ENCODE assay signal across 9 cellular contexts in genomic region chr19:51594774-51595109, GRCh38. TPM values are rescaled to one million over a fixed set of nuclear protein-coding genes. Genes with fewer than 3 reads are reported as not detected.
DNase-seq lines count a peak whose midpoint lies in the region; ATAC-seq and TF ChIP-seq lines count a peak whose summit lies in the region.
"Had no signal": no experiment of that assay in that cellular context is flagged by ENCODE, and none has a peak within 500 bp of the region (broad histone marks: within the 10 kb centered on the region; RNA-seq: fewer than 3 reads in every experiment).

No MANE protein-coding gene starts in this region.

- 3% methylated on average over 6 of the region's 6 CpGs for WGBS in SK-N-SH (ENCODE audit: low lambda C conversion rate)
- WGBS in sigmoid colon, 2 donors: 10 to 20% methylated on average over 6 of the region's 6 CpGs

- intact Hi-C loops in sigmoid colon (cut with DNase I): loop anchor here (1.0 to 2.0 kb wide), 2 partner anchors 23 to 486 kb away; partner anchors contain the start of genes CTU1 and ZNF175

- ATAC-seq in GM21825 (IDR thresholded peaks at IDR 0.05; ENCODE audit: unreplicated experiment) (peak; percentile 6), foreskin keratinocyte (peak; percentile 46), HG03108 (IDR thresholded peaks at IDR 0.05; ENCODE audit: unreplicated experiment) (no peak), HG02610 (IDR thresholded peaks at IDR 0.05; ENCODE audit: unreplicated experiment) (no peak)

- peak overlapping the region; percentile 93 for H3K4me2 ChIP-seq in SK-N-SH

- H3K9ac ChIP-seq in SK-N-SH: peak overlapping the region; percentile 57

- H3K4me3 ChIP-seq in SK-N-SH (ENCODE audit: low read depth in 2 of 2, low read length in 1 of 2): peak overlapping the region; percentile 79 to 82
- H3K4me3 ChIP-seq in sigmoid colon: peak overlapping the region; percentile 53 to 62 (median 58)

- peak overlapping the region in 1 of 2 experiments; percentile 62; a peak in 1 of 4 replicates for H3K27ac ChIP-seq in SK-N-SH (ENCODE audit: low read depth in 2 of 2, low read length in 1 of 2)
- no peak overlapping the region for H3K27ac ChIP-seq in foreskin keratinocyte
- H3K27ac ChIP-seq in sigmoid colon: peak overlapping the region; percentile 52 to 66 (median 62)

- no peaks in the 10 kb centered on the region for H4K20me1 ChIP-seq in SK-N-SH (ENCODE audit: insufficient read depth)

- H3K4me1 ChIP-seq in SK-N-SH (ENCODE audit: control insufficient read depth in 1 of 2, insufficient read depth in 2 of 2, low read depth in 1 of 2, low read length in 1 of 2) (peaks cover 0 to 20% of the 10 kb centered on the region in 2 experiments; a peak in 1 of 4 replicates), foreskin keratinocyte (no peaks in the 10 kb centered on the region), sigmoid colon (peaks cover 0 to 18% (median 15%) of the 10 kb centered on the region in 4 donors)

- H3K9me3 ChIP-seq in SK-N-SH (no peaks in the 10 kb centered on the region), sigmoid colon (no peaks in the 10 kb centered on the region)

- TF ChIP-seq CTCF in SK-N-SH (IDR thresholded peaks at IDR 0.05): no peak
- no peak for TF ChIP-seq CTCF in foreskin keratinocyte (conservative IDR thresholded peaks at IDR 0.05)
- no peak for TF ChIP-seq CTCF in sigmoid colon (IDR thresholded peaks at IDR 0.05)

- H3K9me2 ChIP-seq in SK-N-SH: no peaks in the 10 kb centered on the region

- no peaks in the 10 kb centered on the region for H3K79me2 ChIP-seq in SK-N-SH (ENCODE audit: insufficient read depth)

- H2AFZ ChIP-seq in SK-N-SH (ENCODE audit: low read depth): peak overlapping the region; percentile 97

- CTCF ChIA-PET in SK-N-SH (lab: Yijun Ruan, JAX): interaction anchor here (0.9 to 1.4 kb wide), 2 partner anchors 66 to 122 kb away, joined by 3 to 4 read pairs; no protein-coding TSS in a partner anchor

- TF ChIP-seq RAD21 in SK-N-SH (IDR thresholded peaks at IDR 0.05; ENCODE audit: low read length): no peak

- TF ChIP-seq EP300 in SK-N-SH (IDR thresholded peaks at IDR 0.05; ENCODE audit: borderline replicate concordance in 1 of 2, low read depth in 1 of 2, low read length in 1 of 2) (no peak), sigmoid colon (IDR thresholded peaks at IDR 0.05) (no peak)

- no peaks in the 10 kb centered on the region for H3F3A ChIP-seq in SK-N-SH (replicated peaks; ENCODE audit: insufficient read depth)

- POLR2A ChIA-PET in SK-N-SH (lab: Yijun Ruan, JAX): interaction anchor here (1.6 kb wide), 1 partner anchor 24 kb away, joined by 6 read pairs; the partner anchor contains the start of gene ZNF175

- H3K36me3 ChIP-seq in SK-N-SH (replicated peaks in 1 of 2; ENCODE audit: control insufficient read depth in 1 of 2, insufficient read depth in 2 of 2, low read length in 1 of 2) (peaks cover 0 to 3% of the 10 kb centered on the region in 2 experiments), sigmoid colon (no peaks in the 10 kb centered on the region)

- H3K27me3 ChIP-seq in SK-N-SH (ENCODE audit: insufficient read depth) (no peaks in the 10 kb centered on the region), foreskin keratinocyte (no peaks in the 10 kb centered on the region), sigmoid colon (peaks cover 0 to 19% (median 14%) of the 10 kb centered on the region in 3 donors)

- DNase-seq in SK-N-SH: no peak
- no peak for DNase-seq in foreskin keratinocyte
- DNase-seq in sigmoid colon: no peak
- DNase-seq in NCI-H69 (lab: John Stamatoyannopoulos, UW): no peak
- no peak for DNase-seq in occipital lobe (lab: John Stamatoyannopoulos, UW)

- no peak for TF ChIP-seq POLR2A in sigmoid colon (IDR thresholded peaks at IDR 0.05)

TF ChIP-seq in SK-N-SH, 30 proteins besides CTCF, POLR2A, EP300 and RAD21:
- TF ChIP-seq MEF2A (IDR thresholded peaks at IDR 0.05; ENCODE audit: borderline replicate concordance, low read depth): no peak
- 0 out of 2 replicates have a peak, but pooled peaks have one; percentile 53 for TF ChIP-seq YY1 (IDR thresholded peaks at IDR 0.05; ENCODE audit: low read depth)

RNA-seq across cellular contexts. Expression of gene ZNF175, which starts 23.7 kb away (rescaled TPM):
- polyA plus RNA-seq in SK-N-SH (2012; rRNA removed): 3.1 and 4.9 TPM in 2 replicates
- 2.9 and 3.3 TPM in 2 replicates for polyA plus RNA-seq in SK-N-SH (2012; cell fraction: cytosol; rRNA removed)
- polyA plus RNA-seq in SK-N-SH (2012; cell fraction: nucleus; rRNA removed): 13.3 and 14.9 TPM in 2 replicates
- total RNA-seq in foreskin keratinocyte: 3.0 and 4.5 TPM in 2 replicates
- 0.88 and 0.90 TPM in 2 replicates for polyA plus RNA-seq in foreskin keratinocyte
- total RNA-seq in sigmoid colon: 1 to 10 TPM; 3.3 to 5.8 (median 5.2) TPM
- polyA plus RNA-seq in sigmoid colon: 1 to 10 TPM; 1.4 to 3.6 (median 3.6) TPM
- total RNA-seq in occipital lobe: 8.7 TPM

RNA-seq across cellular contexts. Expression of gene SIGLEC5, which starts 35.5 kb away (rescaled TPM):
- not detected in 2 replicates for polyA plus RNA-seq in SK-N-SH (2012; rRNA removed)
- polyA plus RNA-seq in SK-N-SH (2012; cell fraction: cytosol; rRNA removed): not detected in 2 replicates
- 0.04 TPM in 1 of 2 replicates, not detected in the other for polyA plus RNA-seq in SK-N-SH (2012; cell fraction: nucleus; rRNA removed)
- not detected in 2 replicates for total RNA-seq in foreskin keratinocyte
- polyA plus RNA-seq in foreskin keratinocyte: not detected in 2 replicates
- under 1 TPM; 0.36 to 0.68 (median 0.52) TPM for total RNA-seq in sigmoid colon
- polyA plus RNA-seq in sigmoid colon: not detected
- not detected for total RNA-seq in occipital lobe
- total RNA-seq: T-helper 1 cell treated with Interleukin-12 subunit alpha and Interleukin-12 subunit beta and Interleukin-4 antibody, amounts not matched to agents 30 ng/mL and 1 ng/mL, for 36 hours had no signal

RNA-seq across cellular contexts. Expression of gene SIGLEC14, which starts 51.9 kb away (rescaled TPM):
- 0.03 TPM in 1 of 2 replicates, not detected in the other for polyA plus RNA-seq in SK-N-SH (2012; rRNA removed)
- 0.04 and 0.05 TPM in 2 replicates for polyA plus RNA-seq in SK-N-SH (2012; cell fraction: cytosol; rRNA removed)
- polyA plus RNA-seq in SK-N-SH (2012; cell fraction: nucleus; rRNA removed): 0.04 TPM in 1 of 2 replicates, not detected in the other
- total RNA-seq in foreskin keratinocyte: not detected in 2 replicates
- polyA plus RNA-seq in foreskin keratinocyte: not detected in 2 replicates
- total RNA-seq in sigmoid colon: 1 to 10 TPM in 2 of 4 donors, under 1 TPM in 1, not detected in 1; 0.55 to 6.1 (median 5.6) TPM
- polyA plus RNA-seq in sigmoid colon: 10 to 100 TPM in 1 of 3 donors, 1 to 10 TPM in 2; 1.2 to 10.2 (median 5.3) TPM
- 0.16 TPM for total RNA-seq in occipital lobe
- total RNA-seq: T-helper 1 cell treated with Interleukin-12 subunit alpha and Interleukin-12 subunit beta and Interleukin-4 antibody, amounts not matched to agents 30 ng/mL and 1 ng/mL, for 36 hours had no signal

Comparison
In these comparisons a context has a peak if more than half of its experiments do, and no peak if none do; other contexts are left out.
1. ATAC-seq: peak in GM21825 (single experiment) and foreskin keratinocyte (single experiment); none in HG03108 (single experiment) and HG02610 (single experiment).